8 cellular contexts compared by ENCODE assay signal in genomic region chr12:57460457-57461325, GRCh38. TPM values are rescaled to one million over a fixed set of nuclear protein-coding genes. Genes with fewer than 3 reads are reported as not detected.
DNase-seq lines count a peak whose midpoint lies in the region; ATAC-seq and TF ChIP-seq lines count a peak whose summit lies in the region.

No MANE protein-coding gene starts in this region.

- no peak overlapping the region for H2AFZ ChIP-seq in neural cell (ENCODE audit: low read depth, low read length)

- H3K9me3 ChIP-seq in neural cell (ENCODE audit: low read length) = no peaks in the 10 kb centered on the region

- no peak overlapping the region for H3K27ac ChIP-seq in neural cell (ENCODE audit: low read length)

- TF ChIP-seq EP300 in neural cell (conservative IDR thresholded peaks at IDR 0.05; ENCODE audit: poor library complexity, severe bottlenecking) = no peak

- H3K36me3 ChIP-seq in neural cell (ENCODE audit: insufficient read depth, low read length) = no peaks in the 10 kb centered on the region

- H3K9me2 ChIP-seq in neural cell (ENCODE audit: insufficient read depth, low read length) = no peaks in the 10 kb centered on the region

- DNase-seq in CD14-positive monocyte (ENCODE audit: low spot score) (no peak), choroid plexus epithelial cell (ENCODE audit: low read depth) (no peak), erythroblast (lab: John Stamatoyannopoulos, UW) (no peak), omental fat pad (ENCODE audit: low spot score) (no peak), mesenteric fat pad (ENCODE audit: low spot score) (no peak)
- no peak for DNase-seq in Jurkat, Clone E6-1 (ENCODE audit: low read depth, low spot score)

- H3K9ac ChIP-seq in neural cell (ENCODE audit: low read length) = no peak overlapping the region

- H3F3A ChIP-seq in neural cell (ENCODE audit: insufficient read depth, low read length, poor library complexity, severe bottlenecking) = no peaks in the 10 kb centered on the region

- H4K20me1 ChIP-seq in neural cell (ENCODE audit: insufficient read depth) = no peaks in the 10 kb centered on the region

- ATAC-seq in omental fat pad (ENCODE audit: low FRiP score) (no peak), GM19395 (IDR thresholded peaks at IDR 0.05; ENCODE audit: unreplicated experiment) (no peak)

- no peak overlapping the region for H3K4me2 ChIP-seq in neural cell (ENCODE audit: low read length)

- H3K36me3 Mint-ChIP-seq in CD14-positive monocyte = peaks cover 2 to 3% of the 10 kb centered on the region in 2 donors

- H3K27ac Mint-ChIP-seq in CD14-positive monocyte = peak overlapping the region in 1 of 7 donors; percentile 50

- TF ChIP-seq POLR2A in erythroblast (IDR thresholded peaks at IDR 0.05; ENCODE audit: low read length) = no peak

- peak overlapping the region; percentile 76 to 97 for H3K4me3 Mint-ChIP-seq in CD14-positive monocyte

- no peaks in the 10 kb centered on the region for H3K79me2 ChIP-seq in neural cell (replicated peaks; ENCODE audit: insufficient read depth, low read length)

- peaks cover 39% of the 10 kb centered on the region for H3K27me3 ChIP-seq in neural cell (ENCODE audit: insufficient read depth, low read depth, low read length)

- H3K27me3 Mint-ChIP-seq in CD14-positive monocyte (ENCODE audit: low read depth in 3 of 3) = peaks cover 47 to 58% (median 51%) of the 10 kb centered on the region in 3 donors

- peaks cover 0 to 6% (median 1%) of the 10 kb centered on the region in 7 donors for H3K9me3 Mint-ChIP-seq in CD14-positive monocyte

- peak overlapping the region; percentile 67 for H3K4me3 ChIP-seq in Jurkat, Clone E6-1 (ENCODE audit: low read length)
- peak overlapping the region; percentile 65 for H3K4me3 ChIP-seq in choroid plexus epithelial cell (ENCODE audit: low read depth, low read length)
- peak overlapping the region; percentile 67 for H3K4me3 ChIP-seq in neural cell (ENCODE audit: low read length)

- H3K4me1 Mint-ChIP-seq in CD14-positive monocyte = peaks cover 61% of the 10 kb centered on the region

- intact Hi-C loops in CD14-positive monocyte (cut with micrococcal nuclease) = loop anchor here in 1 of 2 donors (5.0 kb wide), 1 partner anchor 528 kb away; the partner anchor contains the start of gene SDR9C7

- no peak for TF ChIP-seq CTCF in CD14-positive monocyte (IDR thresholded peaks at IDR 0.05)
- TF ChIP-seq CTCF in choroid plexus epithelial cell (conservative IDR thresholded peaks at IDR 0.05; ENCODE audit: low read depth, low read length) = no peak
- no peak for TF ChIP-seq CTCF in neural cell (IDR thresholded peaks at IDR 0.05; ENCODE audit: poor library complexity, severe bottlenecking)
- no peak for TF ChIP-seq CTCF in omental fat pad (IDR thresholded peaks at IDR 0.05)

- no peak for TF ChIP-seq RAD21 in neural cell (conservative IDR thresholded peaks at IDR 0.05)

TF ChIP-seq in neural cell, 6 proteins besides CTCF, POLR2A, EP300 and RAD21:
- no peak for TF ChIP-seq TAF1 (IDR thresholded peaks at IDR 0.05; ENCODE audit: low read depth)

RNA-seq across cellular contexts. Expression of gene GLI1, which starts 1.1 kb away (rescaled TPM):
- polyA plus RNA-seq in CD14-positive monocyte = not detected
- polyA plus RNA-seq in Jurkat, Clone E6-1 (2012; ENCODE audit: insufficient read depth, insufficient read length) = 3.7 TPM
- polyA plus RNA-seq in neural cell = 4.2 TPM in 1 of 2 replicates, not detected in the other
- polyA minus RNA-seq in neural cell = 0.24 and 0.58 TPM in 2 replicates
- total RNA-seq in omental fat pad = under 1 TPM in 3 of 4 donors, not detected in 1; 0.09 to 0.60 (median 0.19) TPM
- 0.13 TPM for total RNA-seq in mesenteric fat pad

RNA-seq across cellular contexts. Expression of gene INHBE, which starts 5.6 kb away (rescaled TPM):
- polyA plus RNA-seq in CD14-positive monocyte (not detected), neural cell (0.30 and 2.3 TPM in 2 replicates)
- 0.50 TPM for polyA plus RNA-seq in Jurkat, Clone E6-1 (2012; ENCODE audit: insufficient read depth, insufficient read length)
- polyA minus RNA-seq in neural cell = not detected in 2 replicates
- total RNA-seq in omental fat pad (under 1 TPM in 1 of 4 donors, not detected in 3; 0.25 TPM), mesenteric fat pad (not detected)

RNA-seq across cellular contexts. Expression of gene ARHGAP9, which starts 19.0 kb away (rescaled TPM):
- polyA plus RNA-seq in CD14-positive monocyte (100 to 1,000 TPM; 211 to 213 TPM), neural cell (not detected in 2 replicates)
- polyA plus RNA-seq in Jurkat, Clone E6-1 (2012; ENCODE audit: insufficient read depth, insufficient read length) = 95.2 TPM
- not detected in 2 replicates for polyA minus RNA-seq in neural cell
- total RNA-seq in omental fat pad (10 to 100 TPM; 13.8 to 85.6 (median 29.8) TPM), mesenteric fat pad (26.5 TPM)

RNA-seq across cellular contexts. Expression of gene INHBC, which starts 26.1 kb away (rescaled TPM):
- polyA plus RNA-seq in CD14-positive monocyte (not detected), neural cell (not detected in 2 replicates)
- not detected for polyA plus RNA-seq in Jurkat, Clone E6-1 (2012; ENCODE audit: insufficient read depth, insufficient read length)
- not detected in 2 replicates for polyA minus RNA-seq in neural cell
- total RNA-seq in omental fat pad (not detected), mesenteric fat pad (not detected)

RNA-seq across cellular contexts. Expression of gene MARS1, which starts 27.2 kb away (rescaled TPM):
- polyA plus RNA-seq in CD14-positive monocyte (10 to 100 TPM; 63.5 to 79.8 TPM), neural cell (312 and 321 TPM in 2 replicates)
- 175 TPM for polyA plus RNA-seq in Jurkat, Clone E6-1 (2012; ENCODE audit: insufficient read depth, insufficient read length)
- 115 and 122 TPM in 2 replicates for polyA minus RNA-seq in neural cell
- total RNA-seq in omental fat pad (100 to 1,000 TPM in 1 of 4 donors, 10 to 100 TPM in 3; 53.5 to 108 (median 58.4) TPM), mesenteric fat pad (145 TPM)
